ENCODE assay signal across 10 cellular contexts in the genomic region with DNA sequence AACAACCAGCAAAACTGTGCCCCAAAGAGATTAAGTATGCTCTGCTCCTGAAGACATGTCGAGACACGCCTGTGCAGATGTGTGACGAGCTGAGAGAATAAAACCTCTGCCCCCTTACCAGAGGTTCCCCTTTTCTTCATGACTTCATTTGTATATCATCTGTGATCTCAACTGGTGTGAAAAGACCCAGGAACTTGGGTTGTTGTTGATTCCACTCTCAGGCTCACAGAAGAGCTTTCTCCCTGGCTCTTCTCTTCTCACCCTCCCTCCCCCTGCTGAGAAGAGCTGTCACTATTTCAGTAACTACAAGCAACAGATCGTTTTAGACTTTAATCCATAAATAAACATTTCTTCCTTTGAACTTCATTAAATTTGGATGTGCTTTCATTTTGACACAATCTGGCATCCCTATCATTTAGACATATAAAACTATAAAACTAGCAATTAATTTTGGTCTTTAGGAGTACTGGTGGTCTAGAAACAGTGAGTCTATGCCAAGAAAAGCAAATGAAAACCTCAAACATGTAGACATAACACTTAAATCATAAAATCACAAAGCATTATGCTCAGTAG.
DNase-seq lines count a peak whose midpoint lies in the region; ATAC-seq, FAIRE-seq and TF ChIP-seq lines count a peak whose summit lies in the region.
"Had no signal": no experiment of that assay in that cellular context is flagged by ENCODE, and none has a peak within 500 bp of the region (broad histone marks: within the 10 kb centered on the region; RNA-seq: fewer than 3 reads in every experiment).

No MANE protein-coding gene starts in this region.

- no peaks in the 10 kb centered on the region for H3K36me3 Mint-ChIP-seq in activated CD8-positive, alpha-beta T cell treated with anti-CD3 and anti-CD28 coated beads, Interleukin-2, amount 10 ng/mL, durations not matched to agents 7 days and 5 days (ENCODE audit: low read depth)
- H3K36me3 Mint-ChIP-seq: activated naive CD4-positive, alpha-beta T cell treated with anti-CD3 and anti-CD28 coated beads, Interleukin-2, amount 50 U/mL, for 24 hours had no signal

- CTCF ChIA-PET in H1 (lab: Charles Lee; ENCODE audit: partially characterized antibody) = interaction anchor here (1.0 to 3.4 kb wide), 10 partner anchors 8 to 209 kb away, joined by 3 to 22 read pairs (median 6); no protein-coding TSS in a partner anchor
- CTCF ChIA-PET in activated CD8-positive, alpha-beta T cell treated with anti-CD3 and anti-CD28 coated beads, Interleukin-2, amount 10 ng/mL, durations not matched to agents 7 days and 5 days (lab: Charles Lee) = no interaction called here

- no peak for FAIRE-seq in H1 (lab: Jason Lieb, UNC)

- H3K4me1 Mint-ChIP-seq in activated CD8-positive, alpha-beta T cell treated with anti-CD3 and anti-CD28 coated beads, Interleukin-2, amount 10 ng/mL, durations not matched to agents 7 days and 5 days (ENCODE audit: low read depth) = no peaks in the 10 kb centered on the region
- H3K4me1 Mint-ChIP-seq: activated naive CD4-positive, alpha-beta T cell treated with anti-CD3 and anti-CD28 coated beads, Interleukin-2, amount 50 U/mL, for 24 hours had no signal

- no peak overlapping the region for H3K4me3 Mint-ChIP-seq in activated CD8-positive, alpha-beta T cell treated with anti-CD3 and anti-CD28 coated beads, Interleukin-2, amount 10 ng/mL, durations not matched to agents 7 days and 5 days
- H3K4me3 Mint-ChIP-seq: activated naive CD4-positive, alpha-beta T cell treated with anti-CD3 and anti-CD28 coated beads, Interleukin-2, amount 50 U/mL, for 24 hours had no signal

- H2BK120ac ChIP-seq in H1 (replicated peaks; ENCODE audit: low read depth, low read length) = no peak overlapping the region

- H4K20me1 ChIP-seq in H1 (replicated peaks in 1 of 2; ENCODE audit: control insufficient read depth in 1 of 2, insufficient read depth in 2 of 2, low read length in 2 of 2) = no peaks in the 10 kb centered on the region

- TF ChIP-seq CTCF in GM06990 (IDR thresholded peaks at IDR 0.05; ENCODE audit: insufficient read depth, low read length, poor library complexity, severe bottlenecking) (no peak), H1 (IDR thresholded peaks at IDR 0.05; ENCODE audit: control extremely low read depth in 1 of 3, insufficient read depth in 1 of 3, low read depth in 1 of 3, low read length in 3 of 3) (no peak)

- H2BK12ac ChIP-seq in H1 (ENCODE audit: low read depth, low read length) = no peak overlapping the region

- no peaks in the 10 kb centered on the region for H3K79me1 ChIP-seq in H1 (ENCODE audit: low read depth, low read length)

- no peaks in the 10 kb centered on the region for H3K4me1 ChIP-seq in H1 (replicated peaks in 1 of 4; ENCODE audit: control insufficient read depth in 3 of 4, insufficient read depth in 4 of 4, low read length in 3 of 4)

- TF ChIP-seq RAD21 in H1 (IDR thresholded peaks at IDR 0.05 in 1 of 2, conservative IDR thresholded peaks at IDR 0.05 in 1 of 2; ENCODE audit: low read depth in 2 of 2, low read length in 2 of 2) = no peak

- no peak overlapping the region for H3K9ac ChIP-seq in H1 (replicated peaks in 1 of 4; ENCODE audit: extremely low read depth in 1 of 4, low read depth in 3 of 4, low read length in 3 of 4)

- peak in 1 of 2 experiments; percentile 66; a peak in 1 of 3 replicates for TF ChIP-seq EP300 in H1 (IDR thresholded peaks at IDR 0.05; ENCODE audit: borderline replicate concordance in 1 of 2, low read depth in 2 of 2, low read length in 2 of 2)

- no peaks in the 10 kb centered on the region for H3K79me2 ChIP-seq in H1 (ENCODE audit: control insufficient read depth in 1 of 2, insufficient read depth in 2 of 2, low read length in 2 of 2)

- TF ChIP-seq POLR2A in H1 (IDR thresholded peaks at IDR 0.05; ENCODE audit: control extremely low read depth in 1 of 2, low read depth in 2 of 2, low read length in 2 of 2) (no peak), erythroblast (IDR thresholded peaks at IDR 0.05; ENCODE audit: low read length) (no peak)

- H4K91ac ChIP-seq in H1 (replicated peaks; ENCODE audit: insufficient read length, low read length) = no peak overlapping the region

- H3K27me3 ChIP-seq in GM06990 (replicated peaks; ENCODE audit: control insufficient read depth, insufficient read depth, low read length) = no peaks in the 10 kb centered on the region
- no peaks in the 10 kb centered on the region for H3K27me3 ChIP-seq in H1 (replicated peaks in 1 of 4; ENCODE audit: control insufficient read depth in 3 of 4, extremely low read depth in 1 of 4, insufficient read depth in 3 of 4, low read length in 3 of 4)

- no peak overlapping the region for H3K14ac ChIP-seq in H1 (ENCODE audit: insufficient read length)

- H3K4me3 ChIP-seq in GM06990 (replicated peaks; ENCODE audit: low read depth, low read length) (no peak overlapping the region), H1 (ENCODE audit: extremely low read depth in 1 of 4, insufficient read depth in 2 of 4, low read depth in 3 of 4, low read length in 4 of 4) (no peak overlapping the region)

- H3K9me3 ChIP-seq in H1 (ENCODE audit: insufficient read depth in 2 of 2, low read depth in 1 of 2, low read length in 1 of 2) = no peaks in the 10 kb centered on the region

- H3K27ac ChIP-seq in H1 (ENCODE audit: low read depth, low read length) = no peak overlapping the region
- H3K27ac ChIP-seq: C4-2B had no signal

- ATAC-seq in GM21381 (IDR thresholded peaks at IDR 0.05; ENCODE audit: unreplicated experiment) (peak; percentile 62), HG03520 (IDR thresholded peaks at IDR 0.05; ENCODE audit: unreplicated experiment) (peak; percentile 76)
- ATAC-seq in activated CD8-positive, alpha-beta T cell treated with anti-CD3 and anti-CD28 coated beads, Interleukin-2, amount 10 ng/mL, durations not matched to agents 7 days and 5 days = no peak

- no peak overlapping the region for H4K5ac ChIP-seq in H1 (ENCODE audit: insufficient read length, low read depth, low read length)

- no peak overlapping the region for H3K23ac ChIP-seq in H1 (ENCODE audit: insufficient read length)

- POLR2A ChIA-PET in H1 (lab: Charles Lee; ENCODE audit: partially characterized antibody) = no interaction called here
- POLR2A ChIA-PET in activated CD8-positive, alpha-beta T cell treated with anti-CD3 and anti-CD28 coated beads, Interleukin-2, amount 10 ng/mL, durations not matched to agents 7 days and 5 days (lab: Charles Lee) = no interaction called here

- H2BK20ac ChIP-seq in H1 (ENCODE audit: low read length) = no peak overlapping the region

- peak; percentile 20 for DNase-seq in GM06990 (ENCODE audit: extremely low read depth, insufficient read length)
- DNase-seq in H1 (ENCODE audit: low read depth in 1 of 2, low spot score in 2 of 2) = no peak
- no peak for DNase-seq in activated CD8-positive, alpha-beta T cell treated with anti-CD3 and anti-CD28 coated beads, Interleukin-2, amount 10 ng/mL, durations not matched to agents 7 days and 5 days
- no peak for DNase-seq in NCI-H1930 (lab: John Stamatoyannopoulos, UW)
- DNase-seq in NCI-H82 (lab: John Stamatoyannopoulos, UW) = no peak
- DNase-seq in erythroblast (lab: John Stamatoyannopoulos, UW) = no peak

- no peak overlapping the region for H3K56ac ChIP-seq in H1 (replicated peaks; ENCODE audit: insufficient read length, low read depth, low read length)

- 0 out of 2 replicates have a peak overlapping the region, but pooled peaks have one; percentile 78 for H2AFZ ChIP-seq in H1 (ENCODE audit: low read length)

- no peak overlapping the region for H3K4ac ChIP-seq in H1 (replicated peaks; ENCODE audit: insufficient read length, low read depth, low read length)

- no peak overlapping the region for H3K27ac Mint-ChIP-seq in activated CD8-positive, alpha-beta T cell treated with anti-CD3 and anti-CD28 coated beads, Interleukin-2, amount 10 ng/mL, durations not matched to agents 7 days and 5 days
- H3K27ac Mint-ChIP-seq: activated naive CD4-positive, alpha-beta T cell treated with anti-CD3 and anti-CD28 coated beads, Interleukin-2, amount 50 U/mL, for 24 hours had no signal

- H2AK5ac ChIP-seq in H1 (ENCODE audit: low read depth, low read length) = no peak overlapping the region

- H3K18ac ChIP-seq in H1 (ENCODE audit: extremely low read depth, low read length) = no peak overlapping the region

- H4K8ac ChIP-seq in H1 (ENCODE audit: extremely low read depth, insufficient read depth, low read length) = no peak overlapping the region

- no peaks in the 10 kb centered on the region for H3K9me3 Mint-ChIP-seq in activated CD8-positive, alpha-beta T cell treated with anti-CD3 and anti-CD28 coated beads, Interleukin-2, amount 10 ng/mL, durations not matched to agents 7 days and 5 days (ENCODE audit: insufficient read depth)
- H3K9me3 Mint-ChIP-seq: activated naive CD4-positive, alpha-beta T cell treated with anti-CD3 and anti-CD28 coated beads, Interleukin-2, amount 50 U/mL, for 24 hours had no signal

- 83% methylated on average over 4 of the region's 4 CpGs; no CpG with 5 or more reads in 1 of the 2 experiments for WGBS in H1 (ENCODE audit: extremely low coverage in 1 of 2, insufficient coverage in 1 of 2, insufficient read length in 1 of 2, insufficient replicate concordance in 2 of 2, low coverage in 1 of 2, low lambda C conversion rate in 2 of 2, missing lambda C conversion rate in 1 of 2), 2 experiments

- no peaks in the 10 kb centered on the region for H3K27me3 Mint-ChIP-seq in activated CD8-positive, alpha-beta T cell treated with anti-CD3 and anti-CD28 coated beads, Interleukin-2, amount 10 ng/mL, durations not matched to agents 7 days and 5 days (ENCODE audit: low read depth)
- H3K27me3 Mint-ChIP-seq: activated naive CD4-positive, alpha-beta T cell treated with anti-CD3 and anti-CD28 coated beads, Interleukin-2, amount 50 U/mL, for 24 hours had no signal

- H2BK5ac ChIP-seq in H1 (ENCODE audit: low read depth, low read length) = no peak overlapping the region; the same call in 1 of the 2 replicates

- H2BK15ac ChIP-seq in H1 (ENCODE audit: low read length) = no peak overlapping the region

- no peaks in the 10 kb centered on the region for H3K36me3 ChIP-seq in GM06990 (ENCODE audit: control insufficient read depth, insufficient read depth, low read length)
- H3K36me3 ChIP-seq in H1 (ENCODE audit: control insufficient read depth in 2 of 4, insufficient read depth in 4 of 4, low read length in 3 of 4) = no peaks in the 10 kb centered on the region

- no peak overlapping the region for H3K4me2 ChIP-seq in H1 (ENCODE audit: insufficient read depth in 1 of 2, low read depth in 2 of 2, low read length in 2 of 2)

- peaks cover 3% of the 10 kb centered on the region; the same call in 1 of the 2 replicates for H3K23me2 ChIP-seq in H1 (ENCODE audit: low read depth, low read length)

TF ChIP-seq in H1, 55 proteins besides CTCF, POLR2A, EP300 and RAD21 (continues in another document):
- TF ChIP-seq SAP30 (IDR thresholded peaks at IDR 0.05; ENCODE audit: insufficient read depth, insufficient replicate concordance, low read length) = no peak
- TF ChIP-seq TCF12 (IDR thresholded peaks at IDR 0.05; ENCODE audit: low read depth, low read length) = no peak
- no peak for TF ChIP-seq EGR1 (IDR thresholded peaks at IDR 0.05; ENCODE audit: borderline replicate concordance, low read depth, low read length)
- no peak for TF ChIP-seq HDAC2 (IDR thresholded peaks at IDR 0.05; ENCODE audit: borderline replicate concordance in 1 of 2, low read depth in 2 of 2, low read length in 2 of 2)
- no peak for TF ChIP-seq CBX5 (IDR thresholded peaks at IDR 0.05; ENCODE audit: low read depth, low read length)
- no peak for TF ChIP-seq KDM4A (IDR thresholded peaks at IDR 0.05; ENCODE audit: low read depth, low read length, severe bottlenecking)
